17 cellular contexts compared by ENCODE assay signal in the genomic region with DNA sequence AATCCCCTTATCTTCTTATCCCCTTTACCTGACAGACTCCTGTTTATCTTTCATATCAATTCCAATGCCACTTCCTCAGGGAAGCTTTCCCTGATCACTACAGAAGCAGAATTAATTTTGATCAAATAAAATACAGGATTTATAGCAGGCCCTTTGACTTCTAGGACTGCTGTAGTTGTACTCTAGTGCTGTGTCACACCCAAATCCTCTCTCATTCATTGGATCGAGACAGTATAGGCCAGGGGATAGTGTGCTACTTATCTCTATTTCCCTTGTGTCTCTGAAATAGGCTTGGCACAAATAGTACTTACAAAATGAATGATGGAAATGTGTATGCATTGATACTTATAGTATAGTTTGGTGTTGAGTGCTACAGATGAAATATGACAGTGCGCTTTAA. TPM values are rescaled to one million over a fixed set of nuclear protein-coding genes. Genes with fewer than 3 reads are reported as not detected.
A peak's percentile ranks its signal among the peaks of the same experiment; 100 is the strongest.
DNase-seq lines count a peak whose midpoint lies in the region; ATAC-seq and TF ChIP-seq lines count a peak whose summit lies in the region.
"Had no signal": no experiment of that assay in that cellular context is flagged by ENCODE, and none has a peak within 500 bp of the region (broad histone marks: within the 10 kb centered on the region; RNA-seq: fewer than 3 reads in every experiment).

No MANE protein-coding gene starts in this region.

- H3K36me3 Mint-ChIP-seq in CD4-positive, CD25-positive, alpha-beta regulatory T cell = no peaks in the 10 kb centered on the region
- peaks cover 9% of the 10 kb centered on the region for H3K36me3 Mint-ChIP-seq in CD8-positive, alpha-beta T cell
- H3K36me3 Mint-ChIP-seq in WTC11 (no peaks in the 10 kb centered on the region), memory B cell (peaks cover 3% of the 10 kb centered on the region)

- H3K27ac ChIP-seq in CD4-positive, CD25-positive, alpha-beta regulatory T cell (ENCODE audit: insufficient read depth, low read length, poor library complexity, severe bottlenecking) = no peak overlapping the region
- H3K27ac ChIP-seq in CD8-positive, alpha-beta T cell (ENCODE audit: low read depth, low read length) = no peak overlapping the region

- peak overlapping the region; percentile 21 for H3K4me3 ChIP-seq in CD4-positive, CD25-positive, alpha-beta regulatory T cell (ENCODE audit: low read depth, low read length)
- no peak overlapping the region for H3K4me3 ChIP-seq in CD8-positive, alpha-beta T cell (ENCODE audit: low read depth, low read length)

- no peak for ATAC-seq in CD4-positive, CD25-positive, alpha-beta regulatory T cell (ENCODE audit: low read depth in 2 of 2)
- ATAC-seq in CD8-positive, alpha-beta T cell = no peak
- ATAC-seq in WTC11 (no peak), memory B cell (ENCODE audit: low read depth) (no peak), HG03378 (IDR thresholded peaks at IDR 0.05; ENCODE audit: unreplicated experiment) (no peak)

- no peaks in the 10 kb centered on the region for H3K36me3 ChIP-seq in CD4-positive, CD25-positive, alpha-beta regulatory T cell (ENCODE audit: control insufficient read depth, insufficient read depth, low read length)
- H3K36me3 ChIP-seq in CD8-positive, alpha-beta T cell (ENCODE audit: insufficient read depth, low read length) = no peaks in the 10 kb centered on the region

- CTCF ChIA-PET in CD8-positive, alpha-beta T cell (lab: Charles Lee) = no interaction called here
- CTCF ChIA-PET in WTC11 (lab: Charles Lee) = interaction anchor here (0.6 to 3.5 kb wide), 4 partner anchors 8 to 560 kb away, joined by 3 to 45 read pairs (median 4); no protein-coding TSS in a partner anchor

- H3K4me1 Mint-ChIP-seq in CD4-positive, CD25-positive, alpha-beta regulatory T cell = peaks cover 46 to 98% (median 89%) of the 10 kb centered on the region in 4 donors
- peaks cover 96% of the 10 kb centered on the region for H3K4me1 Mint-ChIP-seq in CD8-positive, alpha-beta T cell (ENCODE audit: low read depth)
- H3K4me1 Mint-ChIP-seq in WTC11 (peaks cover 98% of the 10 kb centered on the region), memory B cell (peaks cover 60% of the 10 kb centered on the region)

- intact Hi-C loops in CD8-positive, alpha-beta T cell (cut with DNase I, micrococcal nuclease) = no loop called here

- no peaks in the 10 kb centered on the region for H3K27me3 Mint-ChIP-seq in CD4-positive, CD25-positive, alpha-beta regulatory T cell
- no peaks in the 10 kb centered on the region for H3K27me3 Mint-ChIP-seq in CD8-positive, alpha-beta T cell (ENCODE audit: low read depth)
- H3K27me3 Mint-ChIP-seq in WTC11 (ENCODE audit: low read depth) = no peaks in the 10 kb centered on the region
- no peaks in the 10 kb centered on the region for H3K27me3 Mint-ChIP-seq in memory B cell

- H3K27ac Mint-ChIP-seq in CD4-positive, CD25-positive, alpha-beta regulatory T cell = peak overlapping the region in 2 of 3 donors; percentile 7 to 70
- H3K27ac Mint-ChIP-seq in CD8-positive, alpha-beta T cell = peak overlapping the region; percentile 39
- H3K27ac Mint-ChIP-seq in WTC11 = peak overlapping the region; percentile 37; the same call in 1 of the 2 replicates
- H3K27ac Mint-ChIP-seq in memory B cell = peak overlapping the region; percentile 12

- no peak for DNase-seq in CD4-positive, CD25-positive, alpha-beta regulatory T cell
- DNase-seq in CD8-positive, alpha-beta T cell = no peak
- DNase-seq in WTC11 (ENCODE audit: low spot score) (no peak), memory B cell (ENCODE audit: low spot score in 2 of 2) (no peak), H4 (ENCODE audit: low spot score) (no peak)
- DNase-seq in activated effector memory CD4-positive, alpha-beta T cell treated with Interleukin-2 at 50 U/mL for 16 hours = no peak
- DNase-seq: ACHN, C1 segment of cervical spinal cord, DMS 273 treated with DMSO at 0.1 percent for 48 hours, H9, KBM-7, NCI-H1105, NCI-H2081 treated with DMSO at 0.1 percent for 48 hours, NCI-H446 treated with DMSO at 0.1 percent for 48 hours, RPMI8226, SHP77 treated with DMSO at 0.1 percent for 48 hours had no signal

- peaks cover 74% of the 10 kb centered on the region for H3K4me1 ChIP-seq in CD4-positive, CD25-positive, alpha-beta regulatory T cell (ENCODE audit: control insufficient read depth, insufficient read depth, low read length, poor library complexity, severe bottlenecking)
- peaks cover 79% of the 10 kb centered on the region for H3K4me1 ChIP-seq in CD8-positive, alpha-beta T cell (ENCODE audit: insufficient read depth, low read length)

- H3K4me3 Mint-ChIP-seq in CD4-positive, CD25-positive, alpha-beta regulatory T cell = peak overlapping the region in 3 of 4 donors; percentile 16 to 75 (median 18)
- no peak overlapping the region for H3K4me3 Mint-ChIP-seq in CD8-positive, alpha-beta T cell
- H3K4me3 Mint-ChIP-seq in WTC11 (no peak overlapping the region), memory B cell (no peak overlapping the region)

- H3K27me3 ChIP-seq in CD4-positive, CD25-positive, alpha-beta regulatory T cell (ENCODE audit: control insufficient read depth, insufficient read depth, low read length) = no peaks in the 10 kb centered on the region
- H3K27me3 ChIP-seq in CD8-positive, alpha-beta T cell (ENCODE audit: insufficient read depth, low read length) = no peaks in the 10 kb centered on the region

- POLR2A ChIA-PET in CD8-positive, alpha-beta T cell (lab: Charles Lee) = interaction anchor here (0.7 to 0.8 kb wide), 2 partner anchors 17 to 20 kb away, joined by 3 read pairs; partner anchors contain the start of gene RALY
- POLR2A ChIA-PET in WTC11 (lab: Charles Lee) = interaction anchor here (0.6 to 1.4 kb wide), 3 partner anchors 16 to 56 kb away, joined by 3 to 4 read pairs (median 3); no protein-coding TSS in a partner anchor

- TF ChIP-seq CTCF in CD8-positive, alpha-beta T cell (IDR thresholded peaks at IDR 0.05) = no peak
- TF ChIP-seq CTCF in WTC11 (IDR thresholded peaks at IDR 0.05) = no peak

- H3K9me3 ChIP-seq in CD4-positive, CD25-positive, alpha-beta regulatory T cell (ENCODE audit: control insufficient read depth in 2 of 2, low read length in 2 of 2) = no peaks in the 10 kb centered on the region
- no peaks in the 10 kb centered on the region for H3K9me3 ChIP-seq in CD8-positive, alpha-beta T cell (ENCODE audit: low read length)

- H3K9me3 Mint-ChIP-seq in CD4-positive, CD25-positive, alpha-beta regulatory T cell = no peaks in the 10 kb centered on the region
- H3K9me3 Mint-ChIP-seq in CD8-positive, alpha-beta T cell = no peaks in the 10 kb centered on the region
- H3K9me3 Mint-ChIP-seq in WTC11 = no peaks in the 10 kb centered on the region
- H3K9me3 Mint-ChIP-seq in memory B cell = no peaks in the 10 kb centered on the region
- H3K9me3 Mint-ChIP-seq: H9 had no signal

TF ChIP-seq in WTC11, 78 proteins besides CTCF, POLR2A, EP300 and RAD21 (continues in another document):
- no peak for TF ChIP-seq IRF1 (CRISPR knock-in tag; IDR thresholded peaks at IDR 0.05)
- no peak for TF ChIP-seq OVOL2 (CRISPR knock-in tag; IDR thresholded peaks at IDR 0.05; ENCODE audit: borderline replicate concordance)
- no peak for TF ChIP-seq PRRX2 (CRISPR knock-in tag; IDR thresholded peaks at IDR 0.05)
- TF ChIP-seq, protein P1, sequence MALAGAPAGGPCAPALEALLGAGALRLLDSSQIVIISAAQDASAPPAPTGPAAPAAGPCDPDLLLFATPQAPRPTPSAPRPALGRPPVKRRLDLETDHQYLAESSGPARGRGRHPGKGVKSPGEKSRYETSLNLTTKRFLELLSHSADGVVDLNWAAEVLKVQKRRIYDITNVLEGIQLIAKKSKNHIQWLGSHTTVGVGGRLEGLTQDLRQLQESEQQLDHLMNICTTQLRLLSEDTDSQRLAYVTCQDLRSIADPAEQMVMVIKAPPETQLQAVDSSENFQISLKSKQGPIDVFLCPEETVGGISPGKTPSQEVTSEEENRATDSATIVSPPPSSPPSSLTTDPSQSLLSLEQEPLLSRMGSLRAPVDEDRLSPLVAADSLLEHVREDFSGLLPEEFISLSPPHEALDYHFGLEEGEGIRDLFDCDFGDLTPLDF (CRISPR knock-in tag; IDR thresholded peaks at IDR 0.05) = no peak
- no peak for TF ChIP-seq GABPB1 (CRISPR knock-in tag; IDR thresholded peaks at IDR 0.05)
- TF ChIP-seq JUN (CRISPR knock-in tag; IDR thresholded peaks at IDR 0.05) = no peak
- TF ChIP-seq TEAD4 (CRISPR knock-in tag; IDR thresholded peaks at IDR 0.05) = no peak
- no peak for TF ChIP-seq PREB (CRISPR knock-in tag; IDR thresholded peaks at IDR 0.05; ENCODE audit: borderline replicate concordance)
- TF ChIP-seq, protein P2, sequence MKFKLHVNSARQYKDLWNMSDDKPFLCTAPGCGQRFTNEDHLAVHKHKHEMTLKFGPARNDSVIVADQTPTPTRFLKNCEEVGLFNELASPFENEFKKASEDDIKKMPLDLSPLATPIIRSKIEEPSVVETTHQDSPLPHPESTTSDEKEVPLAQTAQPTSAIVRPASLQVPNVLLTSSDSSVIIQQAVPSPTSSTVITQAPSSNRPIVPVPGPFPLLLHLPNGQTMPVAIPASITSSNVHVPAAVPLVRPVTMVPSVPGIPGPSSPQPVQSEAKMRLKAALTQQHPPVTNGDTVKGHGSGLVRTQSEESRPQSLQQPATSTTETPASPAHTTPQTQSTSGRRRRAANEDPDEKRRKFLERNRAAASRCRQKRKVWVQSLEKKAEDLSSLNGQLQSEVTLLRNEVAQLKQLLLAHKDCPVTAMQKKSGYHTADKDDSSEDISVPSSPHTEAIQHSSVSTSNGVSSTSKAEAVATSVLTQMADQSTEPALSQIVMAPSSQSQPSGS (CRISPR knock-in tag; IDR thresholded peaks at IDR 0.05; ENCODE audit: borderline replicate concordance, low read depth) = no peak
- no peak for TF ChIP-seq JAZF1 (CRISPR knock-in tag; IDR thresholded peaks at IDR 0.05)

RNA-seq across cellular contexts. Expression of gene RALY, which starts 19.8 kb away (rescaled TPM):
- 170 TPM for total RNA-seq in CD4-positive, CD25-positive, alpha-beta regulatory T cell
- 100 to 1,000 TPM; 160 to 216 (median 194) TPM for polyA plus RNA-seq in CD4-positive, CD25-positive, alpha-beta regulatory T cell
- total RNA-seq in CD8-positive, alpha-beta T cell = 100 to 1,000 TPM; 110 to 113 TPM
- 157 to 164 TPM (median 157 TPM) in 3 replicates for total RNA-seq in WTC11 (2021)
- 77.6 and 92.6 TPM in 2 replicates for total RNA-seq in H4 (2014; rRNA removed; shearing (Covaris generic))

Comparison
In these comparisons a context has a peak if more than half of its experiments do, and no peak if none do; other contexts are left out.
1. H3K4me3 Mint-ChIP-seq: peak in CD4-positive, CD25-positive, alpha-beta regulatory T cell (3 of 4); none in CD8-positive, alpha-beta T cell (single experiment), WTC11 (single experiment) and memory B cell (single experiment).
2. Peak in every context shown above with its lines, with median percentiles within 50 percentile points of each other: H3K27ac Mint-ChIP-seq.